21 cellular contexts compared by ENCODE assay signal in genomic region chr9:75858497-75859092, GRCh38. TPM values are rescaled to one million over a fixed set of nuclear protein-coding genes. Genes with fewer than 3 reads are reported as not detected.
DNase-seq lines count a peak whose midpoint lies in the region; ATAC-seq, FAIRE-seq and TF ChIP-seq lines count a peak whose summit lies in the region.
"Had no signal": no experiment of that assay in that cellular context is flagged by ENCODE, and none has a peak within 500 bp of the region (broad histone marks: within the 10 kb centered on the region; RNA-seq: fewer than 3 reads in every experiment).

No MANE protein-coding gene starts in this region.

- no peak overlapping the region for H3K9ac ChIP-seq in HepG2 (ENCODE audit: insufficient read depth, low read depth, low read length)

- CTCF ChIA-PET in HepG2 (lab: Yijun Ruan, JAX; ENCODE audit: low intra/inter-chr PET ratio, low total read pairs) = no interaction called here

- H3K4me1 ChIP-seq in esophagus squamous epithelium (no peaks in the 10 kb centered on the region), testis (no peaks in the 10 kb centered on the region), HepG2 (ENCODE audit: insufficient read depth, low read length) (no peaks in the 10 kb centered on the region)

- TF ChIP-seq POLR2A in H54 (IDR thresholded peaks at IDR 0.05; ENCODE audit: low read depth, low read length) = no peak
- no peak for TF ChIP-seq POLR2A in esophagus squamous epithelium (IDR thresholded peaks at IDR 0.05)
- no peak for TF ChIP-seq POLR2A in testis (IDR thresholded peaks at IDR 0.05)
- no peak for TF ChIP-seq POLR2A in HepG2 (IDR thresholded peaks at IDR 0.05; ENCODE audit: insufficient read depth in 1 of 2, low read depth in 2 of 2, low read length in 2 of 2)

- H3K27me3 ChIP-seq in esophagus squamous epithelium = no peaks in the 10 kb centered on the region
- H3K27me3 ChIP-seq in testis = no peaks in the 10 kb centered on the region
- H3K27me3 ChIP-seq in HepG2 (ENCODE audit: control insufficient read depth in 1 of 2, insufficient read depth in 2 of 2, low read length in 2 of 2) = no peaks in the 10 kb centered on the region

- in situ Hi-C loops in GM13977 (cut with MboI; ENCODE audit: low pct_unique_long_range_greater_than_20kb, low sequenced_read_pairs, unreplicated experiment) (no loop called here), HepG2 (cut with HindIII; ENCODE audit: extremely low pct_ligation_motif_present, low pct_unique_long_range_greater_than_20kb) (no loop called here)

- DNase-seq in GM13977 (ENCODE audit: low spot score) (peak; percentile 23), H54 (ENCODE audit: insufficient read length, low spot score) (no peak), esophagus squamous epithelium (lab: John Stamatoyannopoulos, UW) (no peak), testis (no peak), HepG2 (ENCODE audit: low spot score) (no peak)
- DNase-seq in activated naive CD4-positive, alpha-beta T cell treated with Interleukin-2 at 50 U/mL for 16 hours = no peak
- DNase-seq: DMS 273 treated with DMSO at 0.1 percent for 48 hours, GF-D8, HFFc6, NCI-H1105 treated with DMSO at 0.1 percent for 48 hours, NCI-H187 treated with DMSO at 0.1 percent for 48 hours, NCI-H446 treated with DMSO at 0.1 percent for 48 hours, NCI-H748 treated with DMSO at 0.1 percent for 48 hours, RPMI8226, SIG-M5, T-helper 17 cell had no signal

- H3K4me3 ChIP-seq in esophagus squamous epithelium (no peak overlapping the region), testis (no peak overlapping the region), HepG2 (replicated peaks in 1 of 3; ENCODE audit: insufficient read depth in 1 of 3, low read depth in 2 of 3, low read length in 3 of 3) (no peak overlapping the region)

- TF ChIP-seq RAD21 in HepG2 (CRISPR knock-in tag; IDR thresholded peaks at IDR 0.05) = no peak

- H3K27ac ChIP-seq in esophagus squamous epithelium = no peak overlapping the region
- no peak overlapping the region for H3K27ac ChIP-seq in testis
- H3K27ac ChIP-seq in HepG2 (ENCODE audit: extremely low read length, insufficient read depth, low read length) = no peak overlapping the region
- H3K27ac ChIP-seq: C4-2B, HL-60 had no signal

- TF ChIP-seq CTCF in GM13977 (IDR thresholded peaks at IDR 0.05; ENCODE audit: extremely low read depth, insufficient read depth, missing control alignments) (no peak), esophagus squamous epithelium (IDR thresholded peaks at IDR 0.05) (no peak), testis (IDR thresholded peaks at IDR 0.05) (no peak), HepG2 (CRISPR knock-in tag; IDR thresholded peaks at IDR 0.05) (no peak)

- intact Hi-C loops in esophagus squamous epithelium (cut with DNase I) (no loop called here), testis (cut with DNase I; ENCODE audit: low total_unique reads) (no loop called here), HepG2 (cut with micrococcal nuclease; ENCODE audit: unreplicated experiment) (no loop called here)

- POLR2A ChIA-PET in HepG2 (lab: Yijun Ruan, JAX) = no interaction called here

- H3K36me3 ChIP-seq in esophagus squamous epithelium = no peaks in the 10 kb centered on the region
- H3K36me3 ChIP-seq in testis (ENCODE audit: low read depth, missing control alignments) = no peaks in the 10 kb centered on the region
- no peaks in the 10 kb centered on the region for H3K36me3 ChIP-seq in HepG2 (replicated peaks in 1 of 2; ENCODE audit: control insufficient read depth in 1 of 2, insufficient read depth in 2 of 2, low read length in 2 of 2)

- no TSS peak for BruUV-seq in HepG2 (replicated peaks; lab: Mats Ljungman, UMichigan)

- WGBS in esophagus squamous epithelium, 2 donors = 63 to 79% methylated on average over 3 of the region's 3 CpGs
- 70 to 92% methylated on average over 3 of the region's 3 CpGs for WGBS in testis, 2 donors
- WGBS in HepG2 (ENCODE audit: low lambda C conversion rate) = 0% methylated on average over 3 of the region's 3 CpGs

- no peak overlapping the region for H3K4me2 ChIP-seq in HepG2 (ENCODE audit: low read depth, low read length)

- no peaks in the 10 kb centered on the region for H4K20me1 ChIP-seq in HepG2 (ENCODE audit: insufficient read depth, low read length)

- FAIRE-seq in H54 (lab: Jason Lieb, UNC) (peak; percentile 33), HepG2 (lab: Jason Lieb, UNC) (no peak)
- FAIRE-seq: HTR-8/SVneo had no signal

- ATAC-seq in GM18520 (IDR thresholded peaks at IDR 0.05; ENCODE audit: unreplicated experiment) (peak; percentile 65), HG03442 (IDR thresholded peaks at IDR 0.05; ENCODE audit: unreplicated experiment) (peak; percentile 62), HepG2 (no peak)
- ATAC-seq: T-helper 17 cell had no signal

- H2AFZ ChIP-seq in HepG2 (ENCODE audit: low read length) = no peak overlapping the region

- H3K9me3 ChIP-seq in esophagus squamous epithelium = no peaks in the 10 kb centered on the region
- no peaks in the 10 kb centered on the region for H3K9me3 ChIP-seq in testis
- no peaks in the 10 kb centered on the region for H3K9me3 ChIP-seq in HepG2 (ENCODE audit: low read length)

- TF ChIP-seq EP300 in HepG2 (IDR thresholded peaks at IDR 0.05; ENCODE audit: low read depth in 2 of 2, low read length in 2 of 2) (no peak), HepG2 (CRISPR knock-in tag; IDR thresholded peaks at IDR 0.05; ENCODE audit: borderline replicate concordance) (no peak)

- H3K79me2 ChIP-seq in HepG2 (ENCODE audit: insufficient read depth, low read length) = no peaks in the 10 kb centered on the region

TF ChIP-seq in HepG2, 621 proteins besides CTCF, POLR2A, EP300 and RAD21:
- no peak for TF ChIP-seq ZNF10 (CRISPR knock-in tag; IDR thresholded peaks at IDR 0.05; ENCODE audit: borderline replicate concordance, low read depth)
- no peak for TF ChIP-seq ZNF549 (CRISPR knock-in tag; IDR thresholded peaks at IDR 0.05)

RNA-seq across cellular contexts. Expression of gene PCSK5, which starts 31.9 kb away (rescaled TPM):
- total RNA-seq in esophagus squamous epithelium (10 to 100 TPM in 3 of 4 donors, 1 to 10 TPM in 1; 8.4 to 33.8 (median 24.2) TPM), testis (10 to 100 TPM; 27.5 to 50.6 TPM), HepG2 (2016; rRNA removed; fragmentation: Illumina TruSeq; extraction: Trizol) (0.11 and 0.55 TPM in 2 replicates)
- polyA plus RNA-seq in testis (ENCODE audit: insufficient read depth, low read depth, low replicate concordance) (9.4 TPM), HepG2 (2011; rRNA removed) (0.39 and 0.66 TPM in 2 replicates)
- 0.20 and 0.35 TPM in 2 replicates for total RNA-seq in HepG2 (2016; cell fraction: cytosol; rRNA removed; fragmentation: Illumina TruSeq; extraction: Trizol; ENCODE audit: low read depth)
- 0.15 and 0.39 TPM in 2 replicates for total RNA-seq in HepG2 (2016; cell fraction: insoluble cytoplasmic fraction; rRNA removed; fragmentation: Illumina TruSeq; extraction: Trizol)
- total RNA-seq in HepG2 (2016; cell fraction: membrane; rRNA removed; fragmentation: Illumina TruSeq; extraction: Trizol) = 0.14 and 0.19 TPM in 2 replicates
- 0.81 and 1.3 TPM in 2 replicates for total RNA-seq in HepG2 (2016; cell fraction: nucleus; rRNA removed; fragmentation: Illumina TruSeq; extraction: Trizol)
- 0.42 and 0.55 TPM in 2 replicates for polyA plus RNA-seq in HepG2 (2011; cell fraction: cytosol; rRNA removed)
- polyA plus RNA-seq in HepG2 (2011; cell fraction: nucleus; rRNA removed) = 0.48 and 0.82 TPM in 2 replicates
- 0.13 and 0.63 TPM in 2 replicates for polyA plus RNA-seq in HepG2 (2012)
- polyA plus RNA-seq in HepG2 (2016; cell fraction: cytosol; fragmentation: Illumina TruSeq; extraction: Trizol; ENCODE audit: low read depth) = 0.02 TPM in 1 of 2 replicates, not detected in the other
- polyA plus RNA-seq in HepG2 (2016; cell fraction: insoluble cytoplasmic fraction; fragmentation: Illumina TruSeq; extraction: Trizol; ENCODE audit: low read depth) = 0.15 and 0.16 TPM in 2 replicates
- polyA plus RNA-seq in HepG2 (2016; cell fraction: membrane; fragmentation: Illumina TruSeq; extraction: Trizol; ENCODE audit: low read depth) = 0.05 and 0.18 TPM in 2 replicates
- polyA plus RNA-seq in HepG2 (2016; cell fraction: nucleus; fragmentation: Illumina TruSeq; extraction: Trizol; ENCODE audit: insufficient read depth, low read depth) = 0.66 and 0.85 TPM in 2 replicates
- 2.1 TPM in 1 of 2 replicates, not detected in the other for polyA minus RNA-seq in HepG2 (2011; rRNA and poly(A)+ RNA removed; ENCODE audit: low replicate concordance)
- 0.30 and 0.88 TPM in 2 replicates for polyA minus RNA-seq in HepG2 (2011; cell fraction: cytosol; rRNA and poly(A)+ RNA removed)
- polyA minus RNA-seq in HepG2 (2011; cell fraction: nucleus; rRNA and poly(A)+ RNA removed) = 1.9 and 3.5 TPM in 2 replicates

Comparison
In these comparisons a context has a peak if more than half of its experiments do, and no peak if none do; other contexts are left out.
1. RNA of gene PCSK5, which starts 31.9 kb away (total RNA-seq): 27.5 to 50.6 TPM in testis and 8.4 to 33.8 TPM in esophagus squamous epithelium; 0.11 to 1.3 TPM in HepG2; every median in the first group is over 4 times any median in the second.